ENCODE assay signal across 1 cellular context in the genomic region with DNA sequence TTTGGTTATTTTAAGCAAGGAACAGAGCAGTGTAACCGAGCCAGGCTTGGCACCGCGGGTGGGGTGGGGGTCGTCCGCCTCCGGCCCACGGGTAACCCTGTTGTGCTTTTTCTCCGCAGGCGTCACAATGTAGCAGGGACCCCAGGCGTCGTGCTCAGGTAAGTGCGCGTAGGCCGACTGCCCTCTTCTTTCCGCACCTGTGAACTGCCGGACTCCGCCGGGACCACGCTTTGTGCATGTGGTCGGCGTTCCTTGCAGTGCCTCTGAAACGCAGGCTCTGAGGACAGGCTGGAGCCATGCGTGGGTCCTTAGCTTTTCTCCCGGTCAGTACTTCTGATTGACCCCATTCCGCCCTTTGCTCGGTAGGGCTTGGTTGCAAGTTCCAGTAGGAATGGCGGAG.
TF ChIP-seq lines count a peak whose summit lies in the region.

No MANE protein-coding gene starts in this region.

TF ChIP-seq in K562, 482 proteins besides CTCF, POLR2A, EP300 and RAD21:
- TF ChIP-seq ATF1 (CRISPR knock-in tag; IDR thresholded peaks at IDR 0.05) (no peak), ATF1 (tag; IDR thresholded peaks at IDR 0.05) (no peak), HNRNPUL1 (IDR thresholded peaks at IDR 0.05; ENCODE audit: low read length) (no peak), RBM17 (IDR thresholded peaks at IDR 0.05; ENCODE audit: borderline replicate concordance, low read depth, low read length) (no peak), POLR2G (IDR thresholded peaks at IDR 0.05; ENCODE audit: low read depth, low read length) (0 out of 2 replicates have a peak, but pooled peaks have one; percentile 13)
